Comparison of ENCODE assay signal across 20 cellular contexts in genomic region chr3:10556312-10556711, GRCh38. TPM values are rescaled to one million over a fixed set of nuclear protein-coding genes. Genes with fewer than 3 reads are reported as not detected.
DNase-seq lines count a peak whose midpoint lies in the region; ATAC-seq, FAIRE-seq and TF ChIP-seq lines count a peak whose summit lies in the region.
"Had no signal": no experiment of that assay in that cellular context is flagged by ENCODE, and none has a peak within 500 bp of the region (broad histone marks: within the 10 kb centered on the region; RNA-seq: fewer than 3 reads in every experiment).

No MANE protein-coding gene starts in this region.

- no peak for ATAC-seq in activated CD8-positive, alpha-beta T cell treated with anti-CD3 and anti-CD28 coated beads, Interleukin-2, amount 10 ng/mL, durations not matched to agents 7 days and 5 days
- no peak for ATAC-seq in activated CD8-positive, alpha-beta T cell treated with anti-CD3 and anti-CD28 coated beads for 36 hours
- ATAC-seq in HG03280 (IDR thresholded peaks at IDR 0.05; ENCODE audit: unreplicated experiment): no peak
- ATAC-seq: A549 had no signal

- POLR2A ChIA-PET in activated CD8-positive, alpha-beta T cell treated with anti-CD3 and anti-CD28 coated beads, Interleukin-2, amount 10 ng/mL, durations not matched to agents 7 days and 5 days (lab: Charles Lee): no interaction called here
- POLR2A ChIA-PET in activated CD8-positive, alpha-beta T cell treated with anti-CD3 and anti-CD28 coated beads for 36 hours (lab: Charles Lee): no interaction called here
- POLR2A ChIA-PET in H1 (lab: Charles Lee; ENCODE audit: partially characterized antibody): no interaction called here

- H3K27ac ChIP-seq in H1 (ENCODE audit: low read depth, low read length): no peak overlapping the region
- no peak overlapping the region for H3K27ac ChIP-seq in suprapubic skin
- no peak overlapping the region for H3K27ac ChIP-seq in esophagus squamous epithelium
- H3K27ac ChIP-seq: A549, SJCRH30 had no signal

- H3K23me2 ChIP-seq in H1 (ENCODE audit: low read depth, low read length): no peaks in the 10 kb centered on the region

- H3K9me3 ChIP-seq in H1 (ENCODE audit: insufficient read depth in 2 of 2, low read depth in 1 of 2, low read length in 1 of 2): no peaks in the 10 kb centered on the region
- no peaks in the 10 kb centered on the region for H3K9me3 ChIP-seq in suprapubic skin
- H3K9me3 ChIP-seq in esophagus squamous epithelium: no peaks in the 10 kb centered on the region
- H3K9me3 ChIP-seq: A549, SJCRH30 had no signal

- TF ChIP-seq RAD21 in H1 (IDR thresholded peaks at IDR 0.05 in 1 of 2, conservative IDR thresholded peaks at IDR 0.05 in 1 of 2; ENCODE audit: low read depth in 2 of 2, low read length in 2 of 2): no peak

- no peak overlapping the region for H4K91ac ChIP-seq in H1 (replicated peaks; ENCODE audit: insufficient read length, low read length)

- no peaks in the 10 kb centered on the region for H3K79me2 ChIP-seq in H1 (ENCODE audit: control insufficient read depth in 1 of 2, insufficient read depth in 2 of 2, low read length in 2 of 2)

- no peak overlapping the region for H3K14ac ChIP-seq in H1 (ENCODE audit: insufficient read length)

- H3K36me3 Mint-ChIP-seq in activated CD8-positive, alpha-beta T cell treated with anti-CD3 and anti-CD28 coated beads, Interleukin-2, amount 10 ng/mL, durations not matched to agents 7 days and 5 days (ENCODE audit: low read depth): no peaks in the 10 kb centered on the region
- no peaks in the 10 kb centered on the region for H3K36me3 Mint-ChIP-seq in activated CD8-positive, alpha-beta T cell treated with anti-CD3 and anti-CD28 coated beads for 36 hours (ENCODE audit: low read depth)
- H3K36me3 Mint-ChIP-seq: CD4-positive, CD25-positive, alpha-beta regulatory T cell had no signal

- no peak overlapping the region for H4K8ac ChIP-seq in H1 (ENCODE audit: extremely low read depth, insufficient read depth, low read length)

- TF ChIP-seq EP300 in H1 (IDR thresholded peaks at IDR 0.05; ENCODE audit: borderline replicate concordance in 1 of 2, low read depth in 2 of 2, low read length in 2 of 2) (no peak), suprapubic skin (IDR thresholded peaks at IDR 0.05) (no peak)

- H3K56ac ChIP-seq in H1 (replicated peaks; ENCODE audit: insufficient read length, low read depth, low read length): no peak overlapping the region

- no peak overlapping the region for H3K18ac ChIP-seq in H1 (ENCODE audit: extremely low read depth, low read length)

- CTCF ChIA-PET in activated CD8-positive, alpha-beta T cell treated with anti-CD3 and anti-CD28 coated beads, Interleukin-2, amount 10 ng/mL, durations not matched to agents 7 days and 5 days (lab: Charles Lee): no interaction called here
- CTCF ChIA-PET in activated CD8-positive, alpha-beta T cell treated with anti-CD3 and anti-CD28 coated beads for 36 hours (lab: Charles Lee): no interaction called here
- CTCF ChIA-PET in H1 (lab: Charles Lee; ENCODE audit: partially characterized antibody): no interaction called here

- no peaks in the 10 kb centered on the region for H3K79me1 ChIP-seq in H1 (ENCODE audit: low read depth, low read length)

- H3K4me3 Mint-ChIP-seq in activated CD8-positive, alpha-beta T cell treated with anti-CD3 and anti-CD28 coated beads, Interleukin-2, amount 10 ng/mL, durations not matched to agents 7 days and 5 days: no peak overlapping the region
- no peak overlapping the region for H3K4me3 Mint-ChIP-seq in activated CD8-positive, alpha-beta T cell treated with anti-CD3 and anti-CD28 coated beads for 36 hours
- H3K4me3 Mint-ChIP-seq: CD4-positive, CD25-positive, alpha-beta regulatory T cell; HFFc6 had no signal

- H3K23ac ChIP-seq in H1 (ENCODE audit: insufficient read length): no peak overlapping the region

- no peaks in the 10 kb centered on the region for H4K20me1 ChIP-seq in H1 (replicated peaks in 1 of 2; ENCODE audit: control insufficient read depth in 1 of 2, insufficient read depth in 2 of 2, low read length in 2 of 2)

- H3K9ac ChIP-seq in H1 (replicated peaks in 1 of 4; ENCODE audit: extremely low read depth in 1 of 4, low read depth in 3 of 4, low read length in 3 of 4): no peak overlapping the region

- no peak overlapping the region for H2BK15ac ChIP-seq in H1 (ENCODE audit: low read length)

- H3K4me1 Mint-ChIP-seq in activated CD8-positive, alpha-beta T cell treated with anti-CD3 and anti-CD28 coated beads, Interleukin-2, amount 10 ng/mL, durations not matched to agents 7 days and 5 days (ENCODE audit: low read depth): peaks cover 26% of the 10 kb centered on the region
- peaks cover 25% of the 10 kb centered on the region for H3K4me1 Mint-ChIP-seq in activated CD8-positive, alpha-beta T cell treated with anti-CD3 and anti-CD28 coated beads for 36 hours (ENCODE audit: low read depth)

- 0 out of 2 replicates have a peak overlapping the region, but pooled peaks have one; percentile 39 for H2AK5ac ChIP-seq in H1 (ENCODE audit: low read depth, low read length)

- no peak overlapping the region for H2BK20ac ChIP-seq in H1 (ENCODE audit: low read length)

- H3K4me3 ChIP-seq in H1 (ENCODE audit: extremely low read depth in 1 of 4, insufficient read depth in 2 of 4, low read depth in 3 of 4, low read length in 4 of 4) (no peak overlapping the region), suprapubic skin (no peak overlapping the region), esophagus squamous epithelium (no peak overlapping the region)
- H3K4me3 ChIP-seq: A549, SJCRH30 had no signal

- H2BK120ac ChIP-seq in H1 (replicated peaks; ENCODE audit: low read depth, low read length): no peak overlapping the region

- no peak for FAIRE-seq in H1 (lab: Jason Lieb, UNC)
- FAIRE-seq: A549 had no signal

- intact Hi-C loops in activated CD8-positive, alpha-beta T cell treated with anti-CD3 and anti-CD28 coated beads for 36 hours (cut with micrococcal nuclease): no loop called here
- intact Hi-C loops in esophagus squamous epithelium (cut with DNase I): no loop called here

- no peak overlapping the region for H3K4me2 ChIP-seq in H1 (ENCODE audit: insufficient read depth in 1 of 2, low read depth in 2 of 2, low read length in 2 of 2)
- H3K4me2 ChIP-seq: A549 had no signal

- TF ChIP-seq POLR2A in H1 (IDR thresholded peaks at IDR 0.05; ENCODE audit: control extremely low read depth in 1 of 2, low read depth in 2 of 2, low read length in 2 of 2) (no peak), suprapubic skin (IDR thresholded peaks at IDR 0.05) (no peak), esophagus squamous epithelium (IDR thresholded peaks at IDR 0.05) (no peak)

- no peak for TF ChIP-seq CTCF in activated CD8-positive, alpha-beta T cell treated with anti-CD3 and anti-CD28 coated beads for 36 hours (IDR thresholded peaks at IDR 0.05)
- TF ChIP-seq CTCF in H1 (IDR thresholded peaks at IDR 0.05; ENCODE audit: control extremely low read depth in 1 of 3, insufficient read depth in 1 of 3, low read depth in 1 of 3, low read length in 3 of 3) (no peak), suprapubic skin (IDR thresholded peaks at IDR 0.05) (no peak), esophagus squamous epithelium (IDR thresholded peaks at IDR 0.05) (no peak)

- H4K5ac ChIP-seq in H1 (ENCODE audit: insufficient read length, low read depth, low read length): no peak overlapping the region

- no peak overlapping the region for H2AFZ ChIP-seq in H1 (ENCODE audit: low read length)

- no peaks in the 10 kb centered on the region for H3K9me3 Mint-ChIP-seq in activated CD8-positive, alpha-beta T cell treated with anti-CD3 and anti-CD28 coated beads, Interleukin-2, amount 10 ng/mL, durations not matched to agents 7 days and 5 days (ENCODE audit: insufficient read depth)
- H3K9me3 Mint-ChIP-seq in activated CD8-positive, alpha-beta T cell treated with anti-CD3 and anti-CD28 coated beads for 36 hours: no peaks in the 10 kb centered on the region
- H3K9me3 Mint-ChIP-seq: HFFc6 had no signal

- H3K27me3 ChIP-seq in H1 (replicated peaks in 1 of 4; ENCODE audit: control insufficient read depth in 3 of 4, extremely low read depth in 1 of 4, insufficient read depth in 3 of 4, low read length in 3 of 4) (no peaks in the 10 kb centered on the region), suprapubic skin (peaks cover 5% of the 10 kb centered on the region), esophagus squamous epithelium (peaks cover 0 to 60% (median 0%) of the 10 kb centered on the region in 4 donors)

- H2BK5ac ChIP-seq in H1 (ENCODE audit: low read depth, low read length): no peak overlapping the region

- H3K4ac ChIP-seq in H1 (replicated peaks; ENCODE audit: insufficient read length, low read depth, low read length): no peak overlapping the region

- peaks cover 5% of the 10 kb centered on the region for H3K27me3 Mint-ChIP-seq in activated CD8-positive, alpha-beta T cell treated with anti-CD3 and anti-CD28 coated beads, Interleukin-2, amount 10 ng/mL, durations not matched to agents 7 days and 5 days (ENCODE audit: low read depth)
- peaks cover 12% of the 10 kb centered on the region for H3K27me3 Mint-ChIP-seq in activated CD8-positive, alpha-beta T cell treated with anti-CD3 and anti-CD28 coated beads for 36 hours
- H3K27me3 Mint-ChIP-seq: CD4-positive, CD25-positive, alpha-beta regulatory T cell had no signal

- no peak overlapping the region for H3K27ac Mint-ChIP-seq in activated CD8-positive, alpha-beta T cell treated with anti-CD3 and anti-CD28 coated beads, Interleukin-2, amount 10 ng/mL, durations not matched to agents 7 days and 5 days
- no peak overlapping the region for H3K27ac Mint-ChIP-seq in activated CD8-positive, alpha-beta T cell treated with anti-CD3 and anti-CD28 coated beads for 36 hours
- H3K27ac Mint-ChIP-seq: CD4-positive, CD25-positive, alpha-beta regulatory T cell; HFFc6 had no signal

- peak; percentile 13 for DNase-seq in activated CD8-positive, alpha-beta T cell treated with anti-CD3 and anti-CD28 coated beads, Interleukin-2, amount 10 ng/mL, durations not matched to agents 7 days and 5 days
- no peak for DNase-seq in activated CD8-positive, alpha-beta T cell treated with anti-CD3 and anti-CD28 coated beads for 36 hours
- DNase-seq in RPMI8226 (peak; percentile 22), H1 (ENCODE audit: low read depth in 1 of 2, low spot score in 2 of 2) (peak in 1 of 2 experiments; percentile 16), suprapubic skin (ENCODE audit: low spot score in 2 of 2) (peak; percentile 8 to 26), esophagus squamous epithelium (lab: John Stamatoyannopoulos, UW) (no peak)
- no peak for DNase-seq in activated CD4-positive, alpha-beta T cell treated with anti-CD3 and anti-CD28 coated beads, Interleukin-2, amount 50 U/mL, for 48 hours
- DNase-seq: CD4-positive, CD25-positive, alpha-beta regulatory T cell; DND-41; GF-D8; GOT3; HFFc6; KG1; NCI-H1092; NCI-H2107; NCI-H446 treated with DMSO at 0.1 percent for 48 hours; SJCRH30 had no signal

- H2BK12ac ChIP-seq in H1 (ENCODE audit: low read depth, low read length): no peak overlapping the region

- H3K36me3 ChIP-seq in H1 (ENCODE audit: control insufficient read depth in 2 of 4, insufficient read depth in 4 of 4, low read length in 3 of 4) (no peaks in the 10 kb centered on the region), suprapubic skin (no peaks in the 10 kb centered on the region), esophagus squamous epithelium (no peaks in the 10 kb centered on the region)
- H3K36me3 ChIP-seq: SJCRH30 had no signal

- H3K4me1 ChIP-seq in H1 (replicated peaks in 1 of 4; ENCODE audit: control insufficient read depth in 3 of 4, insufficient read depth in 4 of 4, low read length in 3 of 4): peaks cover 4 to 11% (median 7%) of the 10 kb centered on the region in 4 experiments; a peak in 5 of 7 replicates
- peaks cover 15% of the 10 kb centered on the region for H3K4me1 ChIP-seq in suprapubic skin
- H3K4me1 ChIP-seq in esophagus squamous epithelium: peaks cover under 1 to 23% (median 8%) of the 10 kb centered on the region in 3 donors
- H3K4me1 ChIP-seq: SJCRH30 had no signal

- WGBS in H1 (ENCODE audit: extremely low coverage in 1 of 2, insufficient coverage in 1 of 2, insufficient read length in 1 of 2, insufficient replicate concordance in 2 of 2, low coverage in 1 of 2, low lambda C conversion rate in 2 of 2, missing lambda C conversion rate in 1 of 2), 2 experiments: 89% methylated on average over 7 of the region's 7 CpGs; no CpG with 5 or more reads in 1 of the 2 experiments
- 73% methylated on average over 7 of the region's 7 CpGs for WGBS in suprapubic skin
- WGBS in esophagus squamous epithelium, 2 donors: 61 to 67% methylated on average over 6 to 7 of the region's 7 CpGs

RNA-seq across cellular contexts. Expression of gene ATP2B2, which starts 50.9 kb away (rescaled TPM):
- not detected for total RNA-seq in activated CD8-positive, alpha-beta T cell treated with anti-CD3 and anti-CD28 coated beads, Interleukin-2, amount 10 ng/mL, durations not matched to agents 7 days and 5 days
- total RNA-seq in activated CD8-positive, alpha-beta T cell treated with anti-CD3 and anti-CD28 coated beads for 36 hours: not detected
- 0.61 and 1.2 TPM in 2 replicates for total RNA-seq in H1 (2021; fragmentation: NEBNext Ultra II Directional; extraction: Animal tissue kit (Norgen Biotek cat#: 25700))
- polyA plus RNA-seq in H1 (2011; rRNA removed): 0.14 and 0.20 TPM in 2 replicates
- polyA plus RNA-seq in H1 (2011; cell fraction: cytosol; rRNA removed): 0.17 TPM
- polyA plus RNA-seq in H1 (2011; cell fraction: nucleus; rRNA removed): 0.53 TPM
- 0.08 to 0.39 TPM (median 0.32 TPM) in 4 replicates for polyA plus RNA-seq in H1 (2012, experiment 1 of 2)
- 0.16 TPM for polyA plus RNA-seq in H1 (2012, experiment 2 of 2)
- 0.47 TPM for polyA plus RNA-seq in H1 (2013, experiment 1 of 2)
- polyA plus RNA-seq in H1 (2013, experiment 2 of 2): 0.31 TPM
- polyA minus RNA-seq in H1 (2011; rRNA and poly(A)+ RNA removed): 0.38 and 0.41 TPM in 2 replicates
- polyA minus RNA-seq in H1 (2011; cell fraction: cytosol; rRNA and poly(A)+ RNA removed): 0.22 TPM
- 0.70 TPM for polyA minus RNA-seq in H1 (2011; cell fraction: nucleus; rRNA and poly(A)+ RNA removed)
- total RNA-seq in suprapubic skin: 1 to 10 TPM in 2 of 4 donors, under 1 TPM in 1, not detected in 1; 0.86 to 2.2 (median 1.0) TPM
- under 1 TPM; 0.31 to 0.57 (median 0.42) TPM for total RNA-seq in esophagus squamous epithelium
- total RNA-seq: CD4-positive, CD25-positive, alpha-beta regulatory T cell; HFFc6; M059J; SJCRH30 had no signal

Comparison
In these comparisons a context has a peak if more than half of its experiments do, and no peak if none do; other contexts are left out.
1. DNase-seq: peak in activated CD8-positive, alpha-beta T cell treated with anti-CD3 and anti-CD28 coated beads, Interleukin-2, amount 10 ng/mL, durations not matched to agents 7 days and 5 days (single experiment), RPMI8226 (single experiment) and suprapubic skin (2 of 2); none in activated CD8-positive, alpha-beta T cell treated with anti-CD3 and anti-CD28 coated beads for 36 hours (single experiment), activated CD4-positive, alpha-beta T cell treated with anti-CD3 and anti-CD28 coated beads, Interleukin-2, amount 50 U/mL, for 48 hours (0 of 2) and esophagus squamous epithelium (single experiment).